ENCODE assay signal across 22 cellular contexts in the genomic region with DNA sequence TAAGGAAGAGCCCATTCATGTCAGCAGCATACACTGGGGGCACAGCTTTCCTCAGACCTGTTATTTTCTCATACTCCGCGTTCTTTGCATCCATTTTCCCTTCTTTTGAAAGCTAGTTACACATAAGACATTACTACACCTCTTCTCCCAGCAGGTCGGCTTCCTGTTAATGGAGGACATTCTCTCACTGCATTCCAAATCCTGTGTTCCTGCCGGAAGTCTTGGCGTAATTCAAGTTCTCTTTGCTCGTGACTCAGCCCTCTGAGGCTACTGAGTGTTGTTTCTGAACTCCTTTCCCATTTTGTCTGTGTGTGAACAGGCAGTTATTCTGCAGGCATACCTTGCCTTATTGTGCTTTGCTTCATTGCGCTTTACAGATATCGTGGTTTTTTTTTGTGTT.
DNase-seq lines count a peak whose midpoint lies in the region; ATAC-seq and TF ChIP-seq lines count a peak whose summit lies in the region.
"Had no signal": no experiment of that assay in that cellular context is flagged by ENCODE, and none has a peak within 500 bp of the region (broad histone marks: within the 10 kb centered on the region; RNA-seq: fewer than 3 reads in every experiment).

No MANE protein-coding gene starts in this region.

- H3K4me1 ChIP-seq in IMR-90 (ENCODE audit: control insufficient read depth, insufficient read depth, low read length) (no peaks in the 10 kb centered on the region), Caco-2 (no peaks in the 10 kb centered on the region)
- H3K4me1 ChIP-seq: BLaER1, esophagus muscularis mucosa, tibial nerve had no signal

- H2AK5ac ChIP-seq in IMR-90 (ENCODE audit: low read depth, low read length) = no peak overlapping the region

- H4K5ac ChIP-seq in IMR-90 (ENCODE audit: low read depth, low read length) = no peak overlapping the region

- dilution Hi-C loops in IMR-90 (cut with HindIII; ENCODE audit: low sequenced_read_pairs, unreplicated experiment) = no loop called here

- H2AFZ ChIP-seq in IMR-90 (replicated peaks; ENCODE audit: low read length, poor library complexity) = no peak overlapping the region
- H2AFZ ChIP-seq: hepatocyte had no signal

- H3K18ac ChIP-seq in IMR-90 (ENCODE audit: low read depth, low read length) = no peak overlapping the region

- no peak overlapping the region for H2BK120ac ChIP-seq in IMR-90 (ENCODE audit: low read depth, low read length)

- no peaks in the 10 kb centered on the region for H3K36me3 ChIP-seq in IMR-90 (ENCODE audit: control insufficient read depth, insufficient read depth, low read length)
- H3K36me3 ChIP-seq in Caco-2 (ENCODE audit: control insufficient read depth, insufficient read depth, low read length) = no peaks in the 10 kb centered on the region
- H3K36me3 ChIP-seq: BLaER1 had no signal

- H3K27me3 Mint-ChIP-seq in Caco-2 (ENCODE audit: insufficient read depth, unreplicated experiment) = peaks cover 8% of the 10 kb centered on the region
- H3K27me3 Mint-ChIP-seq: activated B cell treated with CpG ODN at 0.5 μM for 24 hours; activated T-helper 17 cell treated with anti-CD3 and anti-CD28 coated beads, Interleukin-2, amount 50 U/mL, for 72 hours had no signal

- H2BK5ac ChIP-seq in IMR-90 (ENCODE audit: low read depth, low read length, poor library complexity, severe bottlenecking) = no peak overlapping the region

- DNase-seq in IMR-90 = peak; percentile 20
- peak; percentile 2 for DNase-seq in brain pericyte (ENCODE audit: low read depth, low spot score)
- peak; percentile 29 for DNase-seq in glomerular endothelial cell (ENCODE audit: extremely low read depth, low read depth, low spot score)
- peak; percentile 13 for DNase-seq in smooth muscle cell of the brain vasculature (ENCODE audit: low read depth, low spot score)
- DNase-seq in Caco-2 = no peak
- no peak for DNase-seq in activated gamma-delta T cell treated with Interleukin-2 at 50 U/mL for 16 hours
- no peak for DNase-seq in stimulated activated CD4-positive, alpha-beta T cell treated with anti-CD3 and anti-CD28 coated beads, Interleukin-1b, Interleukin-23, amount 100 ng/mL, for 48 hours
- DNase-seq: activated B cell treated with CpG ODN at 0.5 μM for 24 hours, amniotic stem cell, cortex of kidney, KBM-7, NCI-H226, posterior cingulate gyrus, T-helper 1 cell had no signal

- no peak overlapping the region for H3K4me3 ChIP-seq in IMR-90 (ENCODE audit: insufficient read depth, low read depth, low read length)
- H3K4me3 ChIP-seq in Caco-2 (ENCODE audit: low read depth, low read length) = no peak overlapping the region
- H3K4me3 ChIP-seq: BLaER1, esophagus muscularis mucosa, hepatocyte, skin epidermis, tibial nerve had no signal

- BruUV-seq in IMR-90 (replicated peaks; lab: Mats Ljungman, UMichigan) (no TSS peak), Caco-2 (replicated peaks; lab: Mats Ljungman, UMichigan) (no TSS peak)

- CTCF ChIA-PET in IMR-90 (lab: Yijun Ruan, JAX) (no interaction called here), Caco-2 (lab: Charles Lee) (no interaction called here)

- H4K91ac ChIP-seq in IMR-90 (ENCODE audit: insufficient read depth, low read depth, low read length) = no peak overlapping the region

- intact Hi-C loops in IMR-90 (cut with micrococcal nuclease) (no loop called here), Caco-2 (cut with micrococcal nuclease; ENCODE audit: unreplicated experiment) (no loop called here)

- H2AK9ac ChIP-seq in IMR-90 (replicated peaks; ENCODE audit: low read depth, low read length, poor library complexity) = no peak overlapping the region

- H3K9me3 ChIP-seq in IMR-90 (ENCODE audit: control insufficient read depth, insufficient read depth, low read length) (no peaks in the 10 kb centered on the region), Caco-2 (no peaks in the 10 kb centered on the region)
- H3K9me3 ChIP-seq: BLaER1, esophagus muscularis mucosa, tibial nerve had no signal

- H2BK20ac ChIP-seq in IMR-90 (ENCODE audit: low read depth, low read length) = no peak overlapping the region

- no peak overlapping the region for H3K56ac ChIP-seq in IMR-90 (ENCODE audit: extremely low read depth, insufficient read depth, low read length)

- WGBS in IMR-90 (ENCODE audit: extremely low coverage in 2 of 2, insufficient read length in 1 of 2), 2 experiments = 59% methylated on average over 2 of the region's 8 CpGs; no CpG with 5 or more reads in 1 of the 2 experiments

- no peak overlapping the region for H3K4ac ChIP-seq in IMR-90 (ENCODE audit: low read depth, low read length)

- H3K23ac ChIP-seq in IMR-90 (ENCODE audit: low read depth, low read length) = no peak overlapping the region

- H3K9me1 ChIP-seq in IMR-90 (ENCODE audit: insufficient read depth, low read length) = no peaks in the 10 kb centered on the region

- H3K27ac Mint-ChIP-seq in Caco-2 (ENCODE audit: unreplicated experiment) = no peak overlapping the region
- H3K27ac Mint-ChIP-seq: activated B cell treated with CpG ODN at 0.5 μM for 24 hours; activated T-helper 17 cell treated with anti-CD3 and anti-CD28 coated beads, Interleukin-2, amount 50 U/mL, for 72 hours; stimulated activated effector memory CD8-positive, alpha-beta T cell treated with anti-CD3 and anti-CD28 coated beads, Interleukin-12 subunit alpha, Interleukin-12 subunit beta, amount 100 ng/mL, for 72 hours had no signal

- H3K27ac ChIP-seq in IMR-90 (ENCODE audit: insufficient read depth, low read length) = no peak overlapping the region
- H3K27ac ChIP-seq: BLaER1, esophagus muscularis mucosa, hepatocyte, skin epidermis, tibial nerve had no signal

- H3K9me3 Mint-ChIP-seq in Caco-2 (ENCODE audit: unreplicated experiment) = no peaks in the 10 kb centered on the region
- H3K9me3 Mint-ChIP-seq: activated B cell treated with CpG ODN at 0.5 μM for 24 hours; activated T-helper 17 cell treated with anti-CD3 and anti-CD28 coated beads, Interleukin-2, amount 50 U/mL, for 72 hours; stimulated activated effector memory CD8-positive, alpha-beta T cell treated with anti-CD3 and anti-CD28 coated beads, Interleukin-12 subunit alpha, Interleukin-12 subunit beta, amount 100 ng/mL, for 72 hours had no signal

- no peaks in the 10 kb centered on the region for H4K20me1 ChIP-seq in IMR-90 (ENCODE audit: insufficient read depth, low read length)
- H4K20me1 ChIP-seq: BLaER1 had no signal

- no peak overlapping the region for H4K8ac ChIP-seq in IMR-90 (ENCODE audit: low read depth in 2 of 2, low read length in 2 of 2)

- in situ Hi-C loops in IMR-90 (cut with MboI; ENCODE audit: low sequenced_read_pairs) = no loop called here

- no peak for TF ChIP-seq RAD21 in IMR-90 (IDR thresholded peaks at IDR 0.05; ENCODE audit: low read length)

- H3K4me2 ChIP-seq in IMR-90 (ENCODE audit: low read depth, low read length) = no peak overlapping the region
- H3K4me2 ChIP-seq: BLaER1, hepatocyte had no signal

- no peaks in the 10 kb centered on the region for H3K36me3 Mint-ChIP-seq in Caco-2 (ENCODE audit: insufficient read depth, unreplicated experiment)
- H3K36me3 Mint-ChIP-seq: stimulated activated effector memory CD8-positive, alpha-beta T cell treated with anti-CD3 and anti-CD28 coated beads, Interleukin-12 subunit alpha, Interleukin-12 subunit beta, amount 100 ng/mL, for 72 hours had no signal

- ATAC-seq in IMR-90 (ENCODE audit: low read depth) = no peak
- ATAC-seq: activated T-helper 17 cell treated with anti-CD3 and anti-CD28 coated beads, Interleukin-2, amount 50 U/mL, for 72 hours; Right ventricle myocardium inferior; stimulated activated effector memory CD8-positive, alpha-beta T cell treated with anti-CD3 and anti-CD28 coated beads, Interleukin-12 subunit alpha, Interleukin-12 subunit beta, amount 100 ng/mL, for 72 hours had no signal

- H3K4me1 Mint-ChIP-seq in Caco-2 (ENCODE audit: low read depth, unreplicated experiment) = no peaks in the 10 kb centered on the region
- H3K4me1 Mint-ChIP-seq: activated B cell treated with CpG ODN at 0.5 μM for 24 hours; activated T-helper 17 cell treated with anti-CD3 and anti-CD28 coated beads, Interleukin-2, amount 50 U/mL, for 72 hours; stimulated activated effector memory CD8-positive, alpha-beta T cell treated with anti-CD3 and anti-CD28 coated beads, Interleukin-12 subunit alpha, Interleukin-12 subunit beta, amount 100 ng/mL, for 72 hours had no signal

- no peak overlapping the region for H3K14ac ChIP-seq in IMR-90 (replicated peaks; ENCODE audit: low read depth, low read length)

- H3K9ac ChIP-seq in IMR-90 (ENCODE audit: low read depth, low read length) = no peak overlapping the region
- H3K9ac ChIP-seq: BLaER1 had no signal

- POLR2A ChIA-PET in IMR-90 (lab: Charles Lee; ENCODE audit: unreplicated experiment) = no interaction called here
- POLR2A ChIA-PET in Caco-2 (lab: Charles Lee) = no interaction called here

- TF ChIP-seq CTCF in IMR-90 (conservative IDR thresholded peaks at IDR 0.05; ENCODE audit: low read depth, low read length) (no peak), Caco-2 (IDR thresholded peaks at IDR 0.05; ENCODE audit: insufficient read depth in 1 of 2, low read depth in 1 of 2, low read length in 1 of 2, severe bottlenecking in 1 of 2, unreplicated experiment in 1 of 2) (no peak)

- TF ChIP-seq POLR2A in IMR-90 (IDR thresholded peaks at IDR 0.05; ENCODE audit: low read depth, low read length) = no peak

- no peaks in the 10 kb centered on the region for H3K27me3 ChIP-seq in IMR-90 (ENCODE audit: control insufficient read depth, insufficient read depth, low read length)
- no peaks in the 10 kb centered on the region for H3K27me3 ChIP-seq in Caco-2 (replicated peaks; ENCODE audit: control insufficient read depth, insufficient read depth, low read length)
- H3K27me3 ChIP-seq: BLaER1, esophagus muscularis mucosa, hepatocyte, tibial nerve had no signal

- H3K4me3 Mint-ChIP-seq in Caco-2 (ENCODE audit: unreplicated experiment) = no peak overlapping the region
- H3K4me3 Mint-ChIP-seq: activated B cell treated with CpG ODN at 0.5 μM for 24 hours; activated T-helper 17 cell treated with anti-CD3 and anti-CD28 coated beads, Interleukin-2, amount 50 U/mL, for 72 hours; stimulated activated effector memory CD8-positive, alpha-beta T cell treated with anti-CD3 and anti-CD28 coated beads, Interleukin-12 subunit alpha, Interleukin-12 subunit beta, amount 100 ng/mL, for 72 hours had no signal

- no peaks in the 10 kb centered on the region for H3K79me1 ChIP-seq in IMR-90 (ENCODE audit: low read depth in 1 of 2, low read length in 2 of 2)

- no peak overlapping the region for H2BK15ac ChIP-seq in IMR-90 (ENCODE audit: low read depth, low read length)

TF ChIP-seq in IMR-90, 13 proteins besides CTCF, POLR2A, EP300 and RAD21 (continues in another document):
- TF ChIP-seq SMC3 (IDR thresholded peaks at IDR 0.05; ENCODE audit: low read depth, low read length) (no peak), RFX5 (IDR thresholded peaks at IDR 0.05; ENCODE audit: low read depth, low read length) (no peak), CHD1 (IDR thresholded peaks at IDR 0.05; ENCODE audit: low read depth, low read length) (no peak), MXI1 (IDR thresholded peaks at IDR 0.05; ENCODE audit: borderline replicate concordance, low read depth, low read length) (no peak)

Comparison
In these comparisons a context has a peak if more than half of its experiments do, and no peak if none do; other contexts are left out.
1. DNase-seq: peak in IMR-90 (single experiment), brain pericyte (single experiment), glomerular endothelial cell (single experiment) and smooth muscle cell of the brain vasculature (single experiment); none in Caco-2 (0 of 2), activated gamma-delta T cell treated with Interleukin-2 at 50 U/mL for 16 hours (single experiment) and stimulated activated CD4-positive, alpha-beta T cell treated with anti-CD3 and anti-CD28 coated beads, Interleukin-1b, Interleukin-23, amount 100 ng/mL, for 48 hours (single experiment).